8 cellular contexts compared by ENCODE assay signal in genomic region chr17:31533546-31534155, GRCh38.
DNase-seq lines count a peak whose midpoint lies in the region; ATAC-seq and TF ChIP-seq lines count a peak whose summit lies in the region.

No MANE protein-coding gene starts in this region.

- peak; percentile 4 to 19 for TF ChIP-seq CTCF in mammary epithelial cell (conservative IDR thresholded peaks at IDR 0.05 in 1 of 2, IDR thresholded peaks at IDR 0.05 in 1 of 2; ENCODE audit: extremely low read depth in 1 of 2, insufficient read depth in 1 of 2, low read depth in 1 of 2, low read length in 2 of 2)
- TF ChIP-seq CTCF in right lobe of liver (IDR thresholded peaks at IDR 0.05) = peak; percentile 4 to 35 (median 18)

- H3K9me3 ChIP-seq in mammary epithelial cell (replicated peaks; ENCODE audit: insufficient read depth, low read length) = no peaks in the 10 kb centered on the region
- no peaks in the 10 kb centered on the region for H3K9me3 ChIP-seq in right lobe of liver

- ATAC-seq in right lobe of liver = peak; percentile 40 to 76 (median 56)

- H3K27me3 ChIP-seq in mammary epithelial cell (ENCODE audit: insufficient read depth, low read length) = no peaks in the 10 kb centered on the region
- no peaks in the 10 kb centered on the region for H3K27me3 ChIP-seq in right lobe of liver

- dilution Hi-C loops in mammary epithelial cell (cut with HindIII; ENCODE audit: low sequenced_read_pairs) = no loop called here

- no peaks in the 10 kb centered on the region for H3K36me3 ChIP-seq in mammary epithelial cell (ENCODE audit: insufficient read depth, low read length)
- peaks cover 0 to 6% (median 0%) of the 10 kb centered on the region in 4 donors for H3K36me3 ChIP-seq in right lobe of liver

- H4K20me1 ChIP-seq in mammary epithelial cell (ENCODE audit: insufficient read depth, low read length) = no peaks in the 10 kb centered on the region

- H3K27ac ChIP-seq in mammary epithelial cell (ENCODE audit: insufficient read depth, low read depth, low read length) = no peak overlapping the region
- H3K27ac ChIP-seq in right lobe of liver = no peak overlapping the region

- DNase-seq in NCI-H82 (lab: John Stamatoyannopoulos, UW) = peak; percentile 77
- no peak for DNase-seq in NCI-H82 treated with DMSO at 0.1 percent for 48 hours (lab: John Stamatoyannopoulos, UW; ENCODE audit: unreplicated experiment)
- peak; percentile 7 for DNase-seq in NCI-H1092 (lab: John Stamatoyannopoulos, UW)
- peak; percentile 69 for DNase-seq in mammary epithelial cell
- no peak for DNase-seq in right lobe of liver
- DNase-seq in posterior vena cava (ENCODE audit: low spot score) = no peak
- DNase-seq in NK-92 (lab: John Stamatoyannopoulos, UW; ENCODE audit: unreplicated experiment) = no peak
- DNase-seq in NCI-H774 (lab: John Stamatoyannopoulos, UW) = no peak

- 2% methylated on average over 9 of the region's 10 CpGs for WGBS in mammary epithelial cell (ENCODE audit: low coverage, missing lambda C conversion rate)
- 10% methylated on average over 2 of the region's 10 CpGs for WGBS in right lobe of liver (ENCODE audit: insufficient coverage, low coverage, low lambda C conversion rate, missing lambda C conversion rate)

- peaks cover 11% of the 10 kb centered on the region for H3K4me1 ChIP-seq in mammary epithelial cell (ENCODE audit: insufficient read depth, low read length)
- no peaks in the 10 kb centered on the region for H3K4me1 ChIP-seq in right lobe of liver

- H3K4me3 ChIP-seq in mammary epithelial cell (replicated peaks in 1 of 3; ENCODE audit: insufficient read depth in 1 of 3, low read depth in 2 of 3, low read length in 3 of 3) (no peak overlapping the region), right lobe of liver (no peak overlapping the region)

- BruUV-seq in mammary epithelial cell (replicated peaks; lab: Mats Ljungman, UMichigan) = no TSS peak

- TF ChIP-seq POLR2A in right lobe of liver (IDR thresholded peaks at IDR 0.05) = no peak

- intact Hi-C loops in mammary epithelial cell (cut with micrococcal nuclease) (loop anchor here (1.0 kb wide), 1 partner anchor 309 kb away; no protein-coding TSS in a partner anchor), right lobe of liver (cut with DNase I) (no loop called here), posterior vena cava (cut with DNase I) (no loop called here)

- no peaks in the 10 kb centered on the region for H3K79me2 ChIP-seq in mammary epithelial cell (ENCODE audit: insufficient read depth, low read length)

- CTCF ChIA-PET in mammary epithelial cell (lab: Charles Lee; ENCODE audit: low non-redundant PET) = interaction anchor here (0.6 kb wide), 1 partner anchor 187 kb away, joined by 3 read pairs; no protein-coding TSS in a partner anchor

- H2AFZ ChIP-seq in mammary epithelial cell (ENCODE audit: low read depth, low read length) = peak overlapping the region; percentile 70

- H3K4me2 ChIP-seq in mammary epithelial cell (ENCODE audit: insufficient read depth, low read depth, low read length) = peak overlapping the region; percentile 52

- H3K9ac ChIP-seq in mammary epithelial cell (ENCODE audit: insufficient read depth, low read length) = no peak overlapping the region

- in situ Hi-C loops in mammary epithelial cell (cut with MboI; ENCODE audit: low sequenced_read_pairs in 2 of 2) = no loop called here

Comparison
In these comparisons a context has a peak if more than half of its experiments do, and no peak if none do; other contexts are left out.
1. DNase-seq: peak in NCI-H82 (single experiment), NCI-H1092 (single experiment) and mammary epithelial cell (single experiment); none in NCI-H82 treated with DMSO at 0.1 percent for 48 hours (single experiment), right lobe of liver (0 of 3), posterior vena cava (single experiment), NK-92 (single experiment) and NCI-H774 (single experiment).